In genomic region chr6:68593558-68593957, GRCh38 we compare ENCODE assay signal across 27 cellular contexts. TPM values are rescaled to one million over a fixed set of nuclear protein-coding genes. Genes with fewer than 3 reads are reported as not detected.
DNase-seq lines count a peak whose midpoint lies in the region; ATAC-seq, FAIRE-seq and TF ChIP-seq lines count a peak whose summit lies in the region.
"Had no signal": no experiment of that assay in that cellular context is flagged by ENCODE, and none has a peak within 500 bp of the region (broad histone marks: within the 10 kb centered on the region; RNA-seq: fewer than 3 reads in every experiment).

No MANE protein-coding gene starts in this region.

- no peak overlapping the region for H3K4me3 Mint-ChIP-seq in activated CD8-positive, alpha-beta T cell treated with anti-CD3 and anti-CD28 coated beads for 36 hours
- H3K4me3 Mint-ChIP-seq: CD14-positive monocyte; CD4-positive, alpha-beta memory T cell; CD4-positive, CD25-positive, alpha-beta regulatory T cell; CD8-positive, alpha-beta memory T cell had no signal

- H2AFZ ChIP-seq in HepG2 (ENCODE audit: low read length) = no peak overlapping the region
- no peak overlapping the region for H2AFZ ChIP-seq in GM12878 (ENCODE audit: control insufficient read depth, low read depth, low read length)

- no peak for DNase-seq in HepG2 (ENCODE audit: low spot score)
- DNase-seq in right lobe of liver = no peak
- DNase-seq in GM12878 (ENCODE audit: low read depth, low spot score) = no peak
- DNase-seq in stimulated activated CD4-positive, alpha-beta T cell treated with anti-CD3 and anti-CD28 coated beads, Interleukin-4, amount 100 ng/mL, for 24 hours = no peak
- DNase-seq in activated CD8-positive, alpha-beta T cell treated with anti-CD3 and anti-CD28 coated beads for 36 hours = no peak
- DNase-seq: ACHN; BE2C; C1 segment of cervical spinal cord; CD4-positive, alpha-beta memory T cell; CD4-positive, CD25-positive, alpha-beta regulatory T cell; CD8-positive, alpha-beta memory T cell; COR-L47; DMS 273 treated with DMSO at 0.1 percent for 48 hours; DMS153; DMS53; DMS79; DND-41; EL; GDM1 had no signal

- H3K4me2 ChIP-seq in HepG2 (ENCODE audit: low read depth, low read length) (no peak overlapping the region), GM12878 (ENCODE audit: control insufficient read depth, insufficient read depth) (no peak overlapping the region)
- H3K4me2 ChIP-seq: BLaER1 had no signal

- no peak overlapping the region for H3K4me3 ChIP-seq in HepG2 (replicated peaks in 1 of 3; ENCODE audit: insufficient read depth in 1 of 3, low read depth in 2 of 3, low read length in 3 of 3)
- H3K4me3 ChIP-seq in right lobe of liver = no peak overlapping the region
- no peak overlapping the region for H3K4me3 ChIP-seq in GM12878
- H3K4me3 ChIP-seq: BLaER1 had no signal

- no peaks in the 10 kb centered on the region for H3K36me3 Mint-ChIP-seq in activated CD8-positive, alpha-beta T cell treated with anti-CD3 and anti-CD28 coated beads for 36 hours (ENCODE audit: low read depth)
- H3K36me3 Mint-ChIP-seq: CD14-positive monocyte; CD4-positive, alpha-beta memory T cell; CD4-positive, CD25-positive, alpha-beta regulatory T cell; CD8-positive, alpha-beta memory T cell had no signal

- no peaks in the 10 kb centered on the region for H4K20me1 ChIP-seq in HepG2 (ENCODE audit: insufficient read depth, low read length)
- no peaks in the 10 kb centered on the region for H4K20me1 ChIP-seq in GM12878 (ENCODE audit: control insufficient read depth, insufficient read depth)
- H4K20me1 ChIP-seq: BLaER1 had no signal

- H3K27ac ChIP-seq in HepG2 (ENCODE audit: extremely low read length, insufficient read depth, low read length) (no peak overlapping the region), right lobe of liver (no peak overlapping the region), GM12878 (ENCODE audit: control insufficient read depth, insufficient read depth) (no peak overlapping the region)
- H3K27ac ChIP-seq: 22Rv1, BLaER1 had no signal

- H3K9me3 ChIP-seq in HepG2 (ENCODE audit: low read length) = 0 out of 2 replicates have a peak, but pooled peaks cover 5% of the 10 kb centered on the region
- H3K9me3 ChIP-seq in right lobe of liver = no peaks in the 10 kb centered on the region
- no peaks in the 10 kb centered on the region for H3K9me3 ChIP-seq in GM12878 (replicated peaks; ENCODE audit: control insufficient read depth, insufficient read depth, low read length)
- H3K9me3 ChIP-seq: BE2C had no signal

- TF ChIP-seq EP300 in HepG2 (IDR thresholded peaks at IDR 0.05; ENCODE audit: low read depth in 2 of 2, low read length in 2 of 2) (no peak), HepG2 (CRISPR knock-in tag; IDR thresholded peaks at IDR 0.05; ENCODE audit: borderline replicate concordance) (no peak), GM12878 (IDR thresholded peaks at IDR 0.05; ENCODE audit: borderline replicate concordance in 1 of 2, control insufficient read depth in 1 of 2, low read depth in 2 of 2, low read length in 2 of 2) (no peak)

- H3K4me1 ChIP-seq in HepG2 (ENCODE audit: insufficient read depth, low read length) (no peaks in the 10 kb centered on the region), right lobe of liver (no peaks in the 10 kb centered on the region), GM12878 (ENCODE audit: control insufficient read depth, insufficient read depth, low read length) (no peaks in the 10 kb centered on the region)
- H3K4me1 ChIP-seq: BE2C, BLaER1 had no signal

- no peak for ATAC-seq in HepG2
- ATAC-seq in right lobe of liver = no peak
- ATAC-seq in GM12878 = no peak
- ATAC-seq in activated CD8-positive, alpha-beta T cell treated with anti-CD3 and anti-CD28 coated beads for 36 hours = no peak

- no peak for TF ChIP-seq RAD21 in HepG2 (CRISPR knock-in tag; IDR thresholded peaks at IDR 0.05)
- no peak for TF ChIP-seq RAD21 in GM12878 (IDR thresholded peaks at IDR 0.05; ENCODE audit: insufficient read depth, low read depth, low read length)

- TF ChIP-seq CTCF in HepG2 (CRISPR knock-in tag; IDR thresholded peaks at IDR 0.05) = no peak
- no peak for TF ChIP-seq CTCF in right lobe of liver (IDR thresholded peaks at IDR 0.05)
- TF ChIP-seq CTCF in GM12878 (IDR thresholded peaks at IDR 0.05 in 2 of 3, conservative IDR thresholded peaks at IDR 0.05 in 1 of 3; ENCODE audit: control insufficient read depth in 2 of 3, extremely low read depth in 1 of 3, insufficient read depth in 1 of 3, low read depth in 3 of 3, low read length in 3 of 3) = no peak
- no peak for TF ChIP-seq CTCF in activated CD8-positive, alpha-beta T cell treated with anti-CD3 and anti-CD28 coated beads for 36 hours (IDR thresholded peaks at IDR 0.05)

- intact Hi-C loops in HepG2 (cut with micrococcal nuclease; ENCODE audit: unreplicated experiment) = no loop called here
- intact Hi-C loops in right lobe of liver (cut with DNase I) = no loop called here
- intact Hi-C loops in GM12878 (cut with micrococcal nuclease; ENCODE audit: unreplicated experiment) = no loop called here
- intact Hi-C loops in activated CD8-positive, alpha-beta T cell treated with anti-CD3 and anti-CD28 coated beads for 36 hours (cut with micrococcal nuclease) = no loop called here

- H3K9ac ChIP-seq in HepG2 (ENCODE audit: insufficient read depth, low read depth, low read length) (no peak overlapping the region), GM12878 (ENCODE audit: control insufficient read depth, insufficient read depth, low read length) (no peak overlapping the region)
- H3K9ac ChIP-seq: BLaER1 had no signal

- RAD21 ChIA-PET in GM12878 (lab: Charles Lee; ENCODE audit: unreplicated experiment) = no interaction called here

- POLR2A ChIA-PET in HepG2 (lab: Yijun Ruan, JAX) = no interaction called here
- POLR2A ChIA-PET in GM12878 (lab: Charles Lee) = no interaction called here
- POLR2A ChIA-PET in activated CD8-positive, alpha-beta T cell treated with anti-CD3 and anti-CD28 coated beads for 36 hours (lab: Charles Lee) = no interaction called here

- CTCF ChIA-PET in HepG2 (lab: Yijun Ruan, JAX; ENCODE audit: low intra/inter-chr PET ratio, low total read pairs) (no interaction called here), GM12878 (lab: Yijun Ruan, JAX) (interaction anchor here (1.4 kb wide), 1 partner anchor 21 kb away, joined by 5 read pairs; no protein-coding TSS in a partner anchor)
- CTCF ChIA-PET in activated CD8-positive, alpha-beta T cell treated with anti-CD3 and anti-CD28 coated beads for 36 hours (lab: Charles Lee) = no interaction called here

- no TSS peak for BruUV-seq in HepG2 (replicated peaks; lab: Mats Ljungman, UMichigan)
- BruUV-seq in GM12878 (replicated peaks; lab: Mats Ljungman, UMichigan) = no TSS peak

- no peaks in the 10 kb centered on the region for H3K27me3 Mint-ChIP-seq in activated CD8-positive, alpha-beta T cell treated with anti-CD3 and anti-CD28 coated beads for 36 hours
- H3K27me3 Mint-ChIP-seq: CD4-positive, alpha-beta memory T cell; CD4-positive, CD25-positive, alpha-beta regulatory T cell; CD8-positive, alpha-beta memory T cell had no signal

- peaks cover 12% of the 10 kb centered on the region for H3K9me3 Mint-ChIP-seq in activated CD8-positive, alpha-beta T cell treated with anti-CD3 and anti-CD28 coated beads for 36 hours

- no peaks in the 10 kb centered on the region for H3K36me3 ChIP-seq in HepG2 (replicated peaks in 1 of 2; ENCODE audit: control insufficient read depth in 1 of 2, insufficient read depth in 2 of 2, low read length in 2 of 2)
- H3K36me3 ChIP-seq in right lobe of liver = no peaks in the 10 kb centered on the region
- H3K36me3 ChIP-seq in GM12878 (ENCODE audit: control insufficient read depth in 2 of 2, insufficient read depth in 2 of 2, low read length in 1 of 2) = no peaks in the 10 kb centered on the region
- H3K36me3 ChIP-seq: BE2C, BLaER1 had no signal

- in situ Hi-C loops in HepG2 (cut with HindIII; ENCODE audit: extremely low pct_ligation_motif_present, low pct_unique_long_range_greater_than_20kb) (no loop called here), GM12878 (cut with MboI) (no loop called here)

- H3K27me3 ChIP-seq in HepG2 (ENCODE audit: control insufficient read depth in 1 of 2, insufficient read depth in 2 of 2, low read length in 2 of 2) (no peaks in the 10 kb centered on the region), right lobe of liver (no peaks in the 10 kb centered on the region), GM12878 (replicated peaks in 1 of 2; ENCODE audit: control insufficient read depth in 2 of 2, insufficient read depth in 2 of 2, low read length in 1 of 2) (no peaks in the 10 kb centered on the region)
- H3K27me3 ChIP-seq: BE2C, BLaER1 had no signal

- no peak overlapping the region for H3K27ac Mint-ChIP-seq in activated CD8-positive, alpha-beta T cell treated with anti-CD3 and anti-CD28 coated beads for 36 hours
- H3K27ac Mint-ChIP-seq: CD14-positive monocyte; CD4-positive, alpha-beta memory T cell; CD4-positive, CD25-positive, alpha-beta regulatory T cell; CD8-positive, alpha-beta memory T cell had no signal

- FAIRE-seq in HepG2 (lab: Jason Lieb, UNC) (no peak), GM12878 (lab: Jason Lieb, UNC) (no peak)
- FAIRE-seq: GM12891, GM19239 had no signal

- no peaks in the 10 kb centered on the region for H3K4me1 Mint-ChIP-seq in activated CD8-positive, alpha-beta T cell treated with anti-CD3 and anti-CD28 coated beads for 36 hours (ENCODE audit: low read depth)
- H3K4me1 Mint-ChIP-seq: CD14-positive monocyte; CD4-positive, alpha-beta memory T cell; CD4-positive, CD25-positive, alpha-beta regulatory T cell; CD8-positive, alpha-beta memory T cell had no signal

- TF ChIP-seq POLR2A in HepG2 (IDR thresholded peaks at IDR 0.05; ENCODE audit: insufficient read depth in 1 of 2, low read depth in 2 of 2, low read length in 2 of 2) (no peak), right lobe of liver (IDR thresholded peaks at IDR 0.05) (no peak), GM12878 (IDR thresholded peaks at IDR 0.05; ENCODE audit: low read depth, low read length) (no peak)

- no peaks in the 10 kb centered on the region for H3K79me2 ChIP-seq in HepG2 (ENCODE audit: insufficient read depth, low read length)
- no peaks in the 10 kb centered on the region for H3K79me2 ChIP-seq in GM12878 (ENCODE audit: control insufficient read depth, insufficient read depth, low read length)

- 3% methylated on average over 1 of the region's 1 CpG for WGBS in HepG2 (ENCODE audit: low lambda C conversion rate)
- 75% methylated on average over 1 of the region's 1 CpG for WGBS in right lobe of liver (ENCODE audit: insufficient coverage, low coverage, low lambda C conversion rate, missing lambda C conversion rate)
- WGBS in GM12878 (ENCODE audit: insufficient coverage, insufficient replicate concordance, low lambda C conversion rate, missing lambda C conversion rate) = 0% methylated on average over 1 of the region's 1 CpG

- SMC1A ChIA-PET in GM12878 (lab: Charles Lee; ENCODE audit: uncharacterized antibody, unreplicated experiment) = no interaction called here

RNA-seq across cellular contexts. Expression of gene ADGRB3, which starts 41.5 kb away (rescaled TPM):
- total RNA-seq in HepG2 (2016; rRNA removed; fragmentation: Illumina TruSeq; extraction: Trizol) (not detected in 2 replicates), right lobe of liver (under 1 TPM; 0.18 to 0.42 (median 0.24) TPM), GM12878 (2014; rRNA removed) (0.06 TPM in 1 of 2 replicates, not detected in the other), GM12878 (2014; rRNA removed; fragmentation: Illumina TruSeq; extraction: Trizol) (not detected in 2 replicates), GM12878 (2021) (not detected in 2 replicates)
- total RNA-seq in HepG2 (2016; cell fraction: cytosol; rRNA removed; fragmentation: Illumina TruSeq; extraction: Trizol; ENCODE audit: low read depth) = not detected in 2 replicates
- total RNA-seq in HepG2 (2016; cell fraction: insoluble cytoplasmic fraction; rRNA removed; fragmentation: Illumina TruSeq; extraction: Trizol) = not detected in 2 replicates
- total RNA-seq in HepG2 (2016; cell fraction: membrane; rRNA removed; fragmentation: Illumina TruSeq; extraction: Trizol) = not detected in 2 replicates
- not detected in 2 replicates for total RNA-seq in HepG2 (2016; cell fraction: nucleus; rRNA removed; fragmentation: Illumina TruSeq; extraction: Trizol)
- polyA plus RNA-seq in HepG2 (2011; rRNA removed) (not detected in 2 replicates), GM12878 (2011; rRNA removed) (not detected in 2 replicates), GM12878 (2014; fragmentation: Illumina TruSeq; extraction: Trizol) (0.03 TPM in 1 of 2 replicates, not detected in the other), GM12878 (2014; fragmentation: Nextera tagmentation; extraction: Ambion mirVana) (not detected), GM12878 (2014; rRNA removed) (0.03 TPM in 1 of 2 replicates, not detected in the other), GM12878 (2016; fragmentation: Nextera tagmentation; extraction: Ambion mirVana) (not detected)
- polyA plus RNA-seq in HepG2 (2011; cell fraction: cytosol; rRNA removed) = not detected in 2 replicates
- polyA plus RNA-seq in HepG2 (2011; cell fraction: nucleus; rRNA removed) = not detected in 2 replicates
- polyA plus RNA-seq in HepG2 (2012) = not detected in 2 replicates
- polyA plus RNA-seq in HepG2 (2016; cell fraction: cytosol; fragmentation: Illumina TruSeq; extraction: Trizol; ENCODE audit: low read depth) = not detected in 2 replicates
- not detected in 2 replicates for polyA plus RNA-seq in HepG2 (2016; cell fraction: insoluble cytoplasmic fraction; fragmentation: Illumina TruSeq; extraction: Trizol; ENCODE audit: low read depth)
- polyA plus RNA-seq in HepG2 (2016; cell fraction: membrane; fragmentation: Illumina TruSeq; extraction: Trizol; ENCODE audit: low read depth) = not detected in 2 replicates
- not detected in 2 replicates for polyA plus RNA-seq in HepG2 (2016; cell fraction: nucleus; fragmentation: Illumina TruSeq; extraction: Trizol; ENCODE audit: insufficient read depth, low read depth)
- polyA minus RNA-seq in HepG2 (2011; rRNA and poly(A)+ RNA removed; ENCODE audit: low replicate concordance) = not detected in 2 replicates
- polyA minus RNA-seq in HepG2 (2011; cell fraction: cytosol; rRNA and poly(A)+ RNA removed) = not detected in 2 replicates
- not detected in 2 replicates for polyA minus RNA-seq in HepG2 (2011; cell fraction: nucleus; rRNA and poly(A)+ RNA removed)
- total RNA-seq in GM12878 (2013; cell fraction: nucleolus; rRNA removed) = 0.10 TPM in 1 of 2 replicates, not detected in the other
- polyA plus RNA-seq in GM12878 (2011; ENCODE audit: low read depth) = not detected
- polyA plus RNA-seq in GM12878 (2011; cell fraction: cytosol; rRNA removed) = not detected in 2 replicates
- not detected in 2 replicates for polyA plus RNA-seq in GM12878 (2011; cell fraction: nucleus; rRNA removed)
- not detected in 2 replicates for polyA plus RNA-seq in GM12878 (2012)
- not detected in 2 replicates for polyA minus RNA-seq in GM12878 (2011; rRNA and poly(A)+ RNA removed)
- polyA minus RNA-seq in GM12878 (2011; cell fraction: cytosol; rRNA and poly(A)+ RNA removed) = not detected in 2 replicates
- polyA minus RNA-seq in GM12878 (2011; cell fraction: nucleus; rRNA and poly(A)+ RNA removed) = not detected in 2 replicates
- not detected for total RNA-seq in activated CD8-positive, alpha-beta T cell treated with anti-CD3 and anti-CD28 coated beads for 36 hours
- total RNA-seq: A172; CD4-positive, alpha-beta memory T cell; CD4-positive, CD25-positive, alpha-beta regulatory T cell; CD8-positive, alpha-beta memory T cell; G401 had no signal
- polyA plus RNA-seq: AG04450; CD4-positive, alpha-beta memory T cell; CD4-positive, CD25-positive, alpha-beta regulatory T cell; CD8-positive, alpha-beta memory T cell had no signal
